1 cellular context compared by ENCODE assay signal in the genomic region with DNA sequence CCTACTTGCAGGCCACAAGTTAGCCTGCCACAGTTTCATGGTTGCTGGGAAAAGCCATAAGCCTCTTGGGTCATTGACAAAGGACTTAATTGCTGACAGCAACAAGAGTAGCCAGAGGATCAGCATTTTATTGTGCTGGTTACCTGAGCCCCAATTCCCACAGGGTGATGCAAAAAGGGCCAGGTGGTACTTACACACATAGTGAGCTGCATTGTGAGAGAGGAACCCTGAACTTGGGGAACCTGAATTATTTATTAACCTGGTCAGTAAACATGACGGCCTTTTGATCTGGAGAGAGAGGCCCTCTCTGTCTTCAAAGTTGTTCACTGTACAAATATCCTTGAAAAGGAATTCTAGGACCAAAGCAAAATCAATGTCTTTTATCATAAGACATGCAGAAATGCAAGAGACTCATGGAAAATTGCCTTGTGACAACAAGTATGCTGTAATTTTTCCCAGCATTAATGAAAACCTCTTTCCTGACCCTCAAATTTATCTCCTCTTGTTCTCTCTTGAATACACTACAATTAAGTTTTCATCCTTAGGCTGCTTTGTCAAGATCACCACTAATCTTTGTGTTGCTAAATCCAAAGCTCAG.
TF ChIP-seq lines count a peak whose summit lies in the region.

No MANE protein-coding gene starts in this region.

TF ChIP-seq in HepG2, 621 proteins besides CTCF, POLR2A, EP300 and RAD21 (continued from another document and continues in another):
- TF ChIP-seq, protein P1, sequence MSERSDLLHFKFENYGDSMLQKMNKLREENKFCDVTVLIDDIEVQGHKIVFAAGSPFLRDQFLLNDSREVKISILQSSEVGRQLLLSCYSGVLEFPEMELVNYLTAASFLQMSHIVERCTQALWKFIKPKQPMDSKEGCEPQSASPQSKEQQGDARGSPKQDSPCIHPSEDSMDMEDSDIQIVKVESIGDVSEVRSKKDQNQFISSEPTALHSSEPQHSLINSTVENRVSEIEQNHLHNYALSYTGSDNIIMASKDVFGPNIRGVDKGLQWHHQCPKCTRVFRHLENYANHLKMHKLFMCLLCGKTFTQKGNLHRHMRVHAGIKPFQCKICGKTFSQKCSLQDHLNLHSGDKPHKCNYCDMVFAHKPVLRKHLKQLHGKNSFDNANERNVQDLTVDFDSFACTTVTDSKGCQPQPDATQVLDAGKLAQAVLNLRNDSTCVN (CRISPR knock-in tag; IDR thresholded peaks at IDR 0.05; ENCODE audit: borderline replicate concordance), result no peak
- no peak for TF ChIP-seq ZNF883 (CRISPR knock-in tag; IDR thresholded peaks at IDR 0.05; ENCODE audit: not compliant biosample characterization)
- TF ChIP-seq, protein P2, sequence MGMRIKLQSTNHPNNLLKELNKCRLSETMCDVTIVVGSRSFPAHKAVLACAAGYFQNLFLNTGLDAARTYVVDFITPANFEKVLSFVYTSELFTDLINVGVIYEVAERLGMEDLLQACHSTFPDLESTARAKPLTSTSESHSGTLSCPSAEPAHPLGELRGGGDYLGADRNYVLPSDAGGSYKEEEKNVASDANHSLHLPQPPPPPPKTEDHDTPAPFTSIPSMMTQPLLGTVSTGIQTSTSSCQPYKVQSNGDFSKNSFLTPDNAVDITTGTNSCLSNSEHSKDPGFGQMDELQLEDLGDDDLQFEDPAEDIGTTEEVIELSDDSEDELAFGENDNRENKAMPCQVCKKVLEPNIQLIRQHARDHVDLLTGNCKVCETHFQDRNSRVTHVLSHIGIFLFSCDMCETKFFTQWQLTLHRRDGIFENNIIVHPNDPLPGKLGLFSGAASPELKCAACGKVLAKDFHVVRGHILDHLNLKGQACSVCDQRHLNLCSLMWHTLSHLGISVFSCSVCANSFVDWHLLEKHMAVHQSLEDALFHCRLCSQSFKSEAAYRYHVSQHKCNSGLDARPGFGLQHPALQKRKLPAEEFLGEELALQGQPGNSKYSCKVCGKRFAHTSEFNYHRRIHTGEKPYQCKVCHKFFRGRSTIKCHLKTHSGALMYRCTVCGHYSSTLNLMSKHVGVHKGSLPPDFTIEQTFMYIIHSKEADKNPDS (CRISPR knock-in tag; IDR thresholded peaks at IDR 0.05), result no peak
- no peak for TF ChIP-seq TOE1 (CRISPR knock-in tag; IDR thresholded peaks at IDR 0.05)
- TF ChIP-seq ZNF44 (CRISPR knock-in tag; IDR thresholded peaks at IDR 0.05), result no peak; the same call in 1 of the 2 replicates
- no peak for TF ChIP-seq TSC22D2 (CRISPR knock-in tag; IDR thresholded peaks at IDR 0.05; ENCODE audit: borderline replicate concordance)
- peak; percentile 88 for TF ChIP-seq IRF2 (CRISPR knock-in tag; IDR thresholded peaks at IDR 0.05)
- peak; percentile 88 for TF ChIP-seq ZBTB20 (CRISPR knock-in tag; IDR thresholded peaks at IDR 0.05; ENCODE audit: borderline replicate concordance, low read depth)
- peak; percentile 74; the same call in 1 of the 2 replicates for TF ChIP-seq TGIF2 (CRISPR knock-in tag; IDR thresholded peaks at IDR 0.05)
- no peak for TF ChIP-seq ZNF776 (CRISPR knock-in tag; IDR thresholded peaks at IDR 0.05)
- TF ChIP-seq, protein P3, sequence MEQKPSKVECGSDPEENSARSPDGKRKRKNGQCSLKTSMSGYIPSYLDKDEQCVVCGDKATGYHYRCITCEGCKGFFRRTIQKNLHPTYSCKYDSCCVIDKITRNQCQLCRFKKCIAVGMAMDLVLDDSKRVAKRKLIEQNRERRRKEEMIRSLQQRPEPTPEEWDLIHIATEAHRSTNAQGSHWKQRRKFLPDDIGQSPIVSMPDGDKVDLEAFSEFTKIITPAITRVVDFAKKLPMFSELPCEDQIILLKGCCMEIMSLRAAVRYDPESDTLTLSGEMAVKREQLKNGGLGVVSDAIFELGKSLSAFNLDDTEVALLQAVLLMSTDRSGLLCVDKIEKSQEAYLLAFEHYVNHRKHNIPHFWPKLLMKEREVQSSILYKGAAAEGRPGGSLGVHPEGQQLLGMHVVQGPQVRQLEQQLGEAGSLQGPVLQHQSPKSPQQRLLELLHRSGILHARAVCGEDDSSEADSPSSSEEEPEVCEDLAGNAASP (CRISPR knock-in tag; IDR thresholded peaks at IDR 0.05; ENCODE audit: borderline replicate concordance), result peak; percentile 88
- TF ChIP-seq, protein P4, sequence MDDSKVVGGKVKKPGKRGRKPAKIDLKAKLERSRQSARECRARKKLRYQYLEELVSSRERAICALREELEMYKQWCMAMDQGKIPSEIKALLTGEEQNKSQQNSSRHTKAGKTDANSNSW (CRISPR knock-in tag; IDR thresholded peaks at IDR 0.05; ENCODE audit: borderline replicate concordance), result no peak
- TF ChIP-seq TARDBP (CRISPR knock-in tag; IDR thresholded peaks at IDR 0.05), result peak; percentile 98
- TF ChIP-seq KLF6 (CRISPR knock-in tag; IDR thresholded peaks at IDR 0.05), result peak; percentile 84; the same call in 1 of the 2 replicates
- TF ChIP-seq, protein P5, sequence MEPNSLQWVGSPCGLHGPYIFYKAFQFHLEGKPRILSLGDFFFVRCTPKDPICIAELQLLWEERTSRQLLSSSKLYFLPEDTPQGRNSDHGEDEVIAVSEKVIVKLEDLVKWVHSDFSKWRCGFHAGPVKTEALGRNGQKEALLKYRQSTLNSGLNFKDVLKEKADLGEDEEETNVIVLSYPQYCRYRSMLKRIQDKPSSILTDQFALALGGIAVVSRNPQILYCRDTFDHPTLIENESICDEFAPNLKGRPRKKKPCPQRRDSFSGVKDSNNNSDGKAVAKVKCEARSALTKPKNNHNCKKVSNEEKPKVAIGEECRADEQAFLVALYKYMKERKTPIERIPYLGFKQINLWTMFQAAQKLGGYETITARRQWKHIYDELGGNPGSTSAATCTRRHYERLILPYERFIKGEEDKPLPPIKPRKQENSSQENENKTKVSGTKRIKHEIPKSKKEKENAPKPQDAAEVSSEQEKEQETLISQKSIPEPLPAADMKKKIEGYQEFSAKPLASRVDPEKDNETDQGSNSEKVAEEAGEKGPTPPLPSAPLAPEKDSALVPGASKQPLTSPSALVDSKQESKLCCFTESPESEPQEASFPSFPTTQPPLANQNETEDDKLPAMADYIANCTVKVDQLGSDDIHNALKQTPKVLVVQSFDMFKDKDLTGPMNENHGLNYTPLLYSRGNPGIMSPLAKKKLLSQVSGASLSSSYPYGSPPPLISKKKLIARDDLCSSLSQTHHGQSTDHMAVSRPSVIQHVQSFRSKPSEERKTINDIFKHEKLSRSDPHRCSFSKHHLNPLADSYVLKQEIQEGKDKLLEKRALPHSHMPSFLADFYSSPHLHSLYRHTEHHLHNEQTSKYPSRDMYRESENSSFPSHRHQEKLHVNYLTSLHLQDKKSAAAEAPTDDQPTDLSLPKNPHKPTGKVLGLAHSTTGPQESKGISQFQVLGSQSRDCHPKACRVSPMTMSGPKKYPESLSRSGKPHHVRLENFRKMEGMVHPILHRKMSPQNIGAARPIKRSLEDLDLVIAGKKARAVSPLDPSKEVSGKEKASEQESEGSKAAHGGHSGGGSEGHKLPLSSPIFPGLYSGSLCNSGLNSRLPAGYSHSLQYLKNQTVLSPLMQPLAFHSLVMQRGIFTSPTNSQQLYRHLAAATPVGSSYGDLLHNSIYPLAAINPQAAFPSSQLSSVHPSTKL (CRISPR knock-in tag; IDR thresholded peaks at IDR 0.05), result peak; percentile 99
- TF ChIP-seq ZFP36L2 (CRISPR knock-in tag; IDR thresholded peaks at IDR 0.05), result no peak
- TF ChIP-seq ETV6 (CRISPR knock-in tag; conservative IDR thresholded peaks at IDR 0.05), result no peak
- TF ChIP-seq, protein P6, sequence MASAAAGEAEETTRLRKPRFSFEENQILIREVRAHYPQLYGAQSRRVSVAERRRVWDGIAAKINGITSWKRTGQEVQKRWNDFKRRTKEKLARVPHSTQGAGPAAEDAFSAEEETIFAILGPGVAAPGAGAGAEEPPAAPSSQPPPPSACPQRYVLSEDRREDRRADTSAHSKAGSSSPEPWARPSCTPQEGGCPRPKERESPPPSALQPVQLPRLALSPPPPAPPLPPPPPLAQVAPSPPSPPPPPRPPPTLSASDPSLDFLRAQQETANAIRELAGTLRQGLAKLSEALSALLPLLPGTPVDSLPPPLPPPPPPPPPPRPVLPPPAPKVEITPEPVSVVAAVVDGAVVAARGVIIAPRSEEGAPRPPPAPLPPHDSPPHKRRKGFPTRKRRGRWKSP (CRISPR knock-in tag; IDR thresholded peaks at IDR 0.05), result peak; percentile 72; the same call in 1 of the 2 replicates
- peak; percentile 65; the same call in 1 of the 2 replicates for TF ChIP-seq KLF11 (CRISPR knock-in tag; IDR thresholded peaks at IDR 0.05)
- TF ChIP-seq, protein P7, sequence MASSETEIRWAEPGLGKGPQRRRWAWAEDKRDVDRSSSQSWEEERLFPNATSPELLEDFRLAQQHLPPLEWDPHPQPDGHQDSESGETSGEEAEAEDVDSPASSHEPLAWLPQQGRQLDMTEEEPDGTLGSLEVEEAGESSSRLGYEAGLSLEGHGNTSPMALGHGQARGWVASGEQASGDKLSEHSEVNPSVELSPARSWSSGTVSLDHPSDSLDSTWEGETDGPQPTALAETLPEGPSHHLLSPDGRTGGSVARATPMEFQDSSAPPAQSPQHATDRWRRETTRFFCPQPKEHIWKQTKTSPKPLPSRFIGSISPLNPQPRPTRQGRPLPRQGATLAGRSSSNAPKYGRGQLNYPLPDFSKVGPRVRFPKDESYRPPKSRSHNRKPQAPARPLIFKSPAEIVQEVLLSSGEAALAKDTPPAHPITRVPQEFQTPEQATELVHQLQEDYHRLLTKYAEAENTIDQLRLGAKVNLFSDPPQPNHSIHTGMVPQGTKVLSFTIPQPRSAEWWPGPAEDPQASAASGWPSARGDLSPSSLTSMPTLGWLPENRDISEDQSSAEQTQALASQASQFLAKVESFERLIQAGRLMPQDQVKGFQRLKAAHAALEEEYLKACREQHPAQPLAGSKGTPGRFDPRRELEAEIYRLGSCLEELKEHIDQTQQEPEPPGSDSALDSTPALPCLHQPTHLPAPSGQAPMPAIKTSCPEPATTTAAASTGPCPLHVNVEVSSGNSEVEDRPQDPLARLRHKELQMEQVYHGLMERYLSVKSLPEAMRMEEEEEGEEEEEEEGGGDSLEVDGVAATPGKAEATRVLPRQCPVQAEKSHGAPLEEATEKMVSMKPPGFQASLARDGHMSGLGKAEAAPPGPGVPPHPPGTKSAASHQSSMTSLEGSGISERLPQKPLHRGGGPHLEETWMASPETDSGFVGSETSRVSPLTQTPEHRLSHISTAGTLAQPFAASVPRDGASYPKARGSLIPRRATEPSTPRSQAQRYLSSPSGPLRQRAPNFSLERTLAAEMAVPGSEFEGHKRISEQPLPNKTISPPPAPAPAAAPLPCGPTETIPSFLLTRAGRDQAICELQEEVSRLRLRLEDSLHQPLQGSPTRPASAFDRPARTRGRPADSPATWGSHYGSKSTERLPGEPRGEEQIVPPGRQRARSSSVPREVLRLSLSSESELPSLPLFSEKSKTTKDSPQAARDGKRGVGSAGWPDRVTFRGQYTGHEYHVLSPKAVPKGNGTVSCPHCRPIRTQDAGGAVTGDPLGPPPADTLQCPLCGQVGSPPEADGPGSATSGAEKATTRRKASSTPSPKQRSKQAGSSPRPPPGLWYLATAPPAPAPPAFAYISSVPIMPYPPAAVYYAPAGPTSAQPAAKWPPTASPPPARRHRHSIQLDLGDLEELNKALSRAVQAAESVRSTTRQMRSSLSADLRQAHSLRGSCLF (CRISPR knock-in tag; IDR thresholded peaks at IDR 0.05; ENCODE audit: borderline replicate concordance), result no peak
- no peak for TF ChIP-seq EZH2 (conservative IDR thresholded peaks at IDR 0.05; ENCODE audit: low read depth, low read length)
- no peak for TF ChIP-seq ZNF382 (CRISPR knock-in tag; IDR thresholded peaks at IDR 0.05; ENCODE audit: borderline replicate concordance)
- TF ChIP-seq FOXM1 (CRISPR knock-in tag; IDR thresholded peaks at IDR 0.05), result no peak
- no peak for TF ChIP-seq GLI4 (CRISPR knock-in tag; IDR thresholded peaks at IDR 0.05; ENCODE audit: borderline replicate concordance)
- TF ChIP-seq SNRNP70 (IDR thresholded peaks at IDR 0.05; ENCODE audit: low read depth, low read length), result no peak
- TF ChIP-seq TAF15 (IDR thresholded peaks at IDR 0.05; ENCODE audit: low read depth, low read length, poor library complexity, severe bottlenecking), result no peak
- no peak for TF ChIP-seq MAFG (CRISPR knock-in tag; IDR thresholded peaks at IDR 0.05)
- TF ChIP-seq ZNF841 (CRISPR knock-in tag; IDR thresholded peaks at IDR 0.05; ENCODE audit: borderline replicate concordance), result no peak
- no peak for TF ChIP-seq ZFP37 (CRISPR knock-in tag; IDR thresholded peaks at IDR 0.05; ENCODE audit: borderline replicate concordance)
- TF ChIP-seq SMAD1 (CRISPR knock-in tag; IDR thresholded peaks at IDR 0.05; ENCODE audit: borderline replicate concordance, low read depth), result no peak
- TF ChIP-seq ZNF468 (CRISPR knock-in tag; IDR thresholded peaks at IDR 0.05), result no peak
- no peak for TF ChIP-seq ZNF569 (CRISPR knock-in tag; IDR thresholded peaks at IDR 0.05; ENCODE audit: borderline replicate concordance)
- TF ChIP-seq, protein P8, sequence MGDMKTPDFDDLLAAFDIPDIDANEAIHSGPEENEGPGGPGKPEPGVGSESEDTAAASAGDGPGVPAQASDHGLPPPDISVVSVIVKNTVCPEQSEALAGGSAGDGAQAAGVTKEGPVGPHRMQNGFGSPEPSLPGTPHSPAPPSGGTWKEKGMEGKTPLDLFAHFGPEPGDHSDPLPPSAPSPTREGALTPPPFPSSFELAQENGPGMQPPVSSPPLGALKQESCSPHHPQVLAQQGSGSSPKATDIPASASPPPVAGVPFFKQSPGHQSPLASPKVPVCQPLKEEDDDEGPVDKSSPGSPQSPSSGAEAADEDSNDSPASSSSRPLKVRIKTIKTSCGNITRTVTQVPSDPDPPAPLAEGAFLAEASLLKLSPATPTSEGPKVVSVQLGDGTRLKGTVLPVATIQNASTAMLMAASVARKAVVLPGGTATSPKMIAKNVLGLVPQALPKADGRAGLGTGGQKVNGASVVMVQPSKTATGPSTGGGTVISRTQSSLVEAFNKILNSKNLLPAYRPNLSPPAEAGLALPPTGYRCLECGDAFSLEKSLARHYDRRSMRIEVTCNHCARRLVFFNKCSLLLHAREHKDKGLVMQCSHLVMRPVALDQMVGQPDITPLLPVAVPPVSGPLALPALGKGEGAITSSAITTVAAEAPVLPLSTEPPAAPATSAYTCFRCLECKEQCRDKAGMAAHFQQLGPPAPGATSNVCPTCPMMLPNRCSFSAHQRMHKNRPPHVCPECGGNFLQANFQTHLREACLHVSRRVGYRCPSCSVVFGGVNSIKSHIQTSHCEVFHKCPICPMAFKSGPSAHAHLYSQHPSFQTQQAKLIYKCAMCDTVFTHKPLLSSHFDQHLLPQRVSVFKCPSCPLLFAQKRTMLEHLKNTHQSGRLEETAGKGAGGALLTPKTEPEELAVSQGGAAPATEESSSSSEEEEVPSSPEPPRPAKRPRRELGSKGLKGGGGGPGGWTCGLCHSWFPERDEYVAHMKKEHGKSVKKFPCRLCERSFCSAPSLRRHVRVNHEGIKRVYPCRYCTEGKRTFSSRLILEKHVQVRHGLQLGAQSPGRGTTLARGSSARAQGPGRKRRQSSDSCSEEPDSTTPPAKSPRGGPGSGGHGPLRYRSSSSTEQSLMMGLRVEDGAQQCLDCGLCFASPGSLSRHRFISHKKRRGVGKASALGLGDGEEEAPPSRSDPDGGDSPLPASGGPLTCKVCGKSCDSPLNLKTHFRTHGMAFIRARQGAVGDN (CRISPR knock-in tag; IDR thresholded peaks at IDR 0.05), result no peak
- TF ChIP-seq CC2D1A (CRISPR knock-in tag; IDR thresholded peaks at IDR 0.05), result no peak
- TF ChIP-seq, protein P9, sequence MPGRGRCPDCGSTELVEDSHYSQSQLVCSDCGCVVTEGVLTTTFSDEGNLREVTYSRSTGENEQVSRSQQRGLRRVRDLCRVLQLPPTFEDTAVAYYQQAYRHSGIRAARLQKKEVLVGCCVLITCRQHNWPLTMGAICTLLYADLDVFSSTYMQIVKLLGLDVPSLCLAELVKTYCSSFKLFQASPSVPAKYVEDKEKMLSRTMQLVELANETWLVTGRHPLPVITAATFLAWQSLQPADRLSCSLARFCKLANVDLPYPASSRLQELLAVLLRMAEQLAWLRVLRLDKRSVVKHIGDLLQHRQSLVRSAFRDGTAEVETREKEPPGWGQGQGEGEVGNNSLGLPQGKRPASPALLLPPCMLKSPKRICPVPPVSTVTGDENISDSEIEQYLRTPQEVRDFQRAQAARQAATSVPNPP (CRISPR knock-in tag; IDR thresholded peaks at IDR 0.05), result peak; percentile 83
- no peak for TF ChIP-seq HOXA9 (CRISPR knock-in tag; IDR thresholded peaks at IDR 0.05; ENCODE audit: borderline replicate concordance)
- TF ChIP-seq SNAPC2 (CRISPR knock-in tag; IDR thresholded peaks at IDR 0.05), result peak; percentile 86; the same call in 1 of the 2 replicates
